ENCODE assay signal across 12 cellular contexts in the genomic region with DNA sequence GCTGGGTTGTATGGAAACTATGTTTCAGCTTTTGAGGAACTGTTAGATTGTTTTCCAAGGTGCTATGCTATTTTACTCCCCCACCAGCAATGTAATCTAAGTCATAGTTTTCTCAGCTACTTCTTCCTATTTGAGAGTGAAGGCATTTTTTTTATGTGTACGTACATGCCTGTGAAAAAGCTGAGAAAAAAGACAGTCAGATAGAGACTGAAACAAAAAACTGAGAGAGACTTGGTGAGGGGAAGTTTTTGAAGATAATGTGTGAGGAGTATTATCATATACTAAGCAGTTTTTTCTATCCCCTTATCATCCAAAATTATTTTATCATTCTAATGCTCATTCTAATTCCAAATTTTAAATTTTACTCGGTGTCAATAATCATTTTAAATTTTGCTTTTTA.
"Had no signal": no experiment of that assay in that cellular context is flagged by ENCODE, and none has a peak within 500 bp of the region (broad histone marks: within the 10 kb centered on the region; RNA-seq: fewer than 3 reads in every experiment).

No MANE protein-coding gene starts in this region.

- H3K27me3 Mint-ChIP-seq: activated CD4-positive, alpha-beta memory T cell treated with anti-CD3 and anti-CD28 coated beads for 36 hours; activated naive CD8-positive, alpha-beta T cell; naive B cell; stimulated activated naive CD8-positive, alpha-beta T cell treated with anti-CD3 and anti-CD28 coated beads, Interleukin-15, Interleukin-2, amounts not matched to agents 100 ng/mL and 50 ng/mL, for 24 hours had no signal

- H3K27me3 ChIP-seq: brain microvascular endothelial cell, pancreas, testis had no signal

- H3K9me3 ChIP-seq: pancreas, testis had no signal

- DNase-seq: activated CD4-positive, alpha-beta memory T cell treated with anti-CD3 and anti-CD28 coated beads for 36 hours; activated gamma-delta T cell; activated T-cell treated with anti-CD3 and anti-CD28 coated beads, Interleukin-2, amount 50 U/mL, for 48 hours; amygdala; brain microvascular endothelial cell; dermis blood vessel endothelial cell; naive B cell; pancreas; stimulated activated CD4-positive, alpha-beta T cell treated with anti-CD3 and anti-CD28 coated beads, Interleukin-12 subunit alpha, Interleukin-12 subunit beta, amount 100 ng/mL, for 4 hours; testis had no signal

- H3K4me1 ChIP-seq: pancreas, testis had no signal

- H3K27ac Mint-ChIP-seq: activated CD4-positive, alpha-beta memory T cell treated with anti-CD3 and anti-CD28 coated beads for 36 hours; activated naive CD8-positive, alpha-beta T cell; naive B cell; stimulated activated naive CD8-positive, alpha-beta T cell treated with anti-CD3 and anti-CD28 coated beads, Interleukin-15, Interleukin-2, amounts not matched to agents 100 ng/mL and 50 ng/mL, for 24 hours had no signal

- H3K4me1 Mint-ChIP-seq: naive B cell had no signal

- H3K27ac ChIP-seq: brain microvascular endothelial cell, pancreas, testis had no signal

- H3K4me3 Mint-ChIP-seq: activated CD4-positive, alpha-beta memory T cell treated with anti-CD3 and anti-CD28 coated beads for 36 hours; activated naive CD8-positive, alpha-beta T cell; naive B cell; stimulated activated naive CD8-positive, alpha-beta T cell treated with anti-CD3 and anti-CD28 coated beads, Interleukin-15, Interleukin-2, amounts not matched to agents 100 ng/mL and 50 ng/mL, for 24 hours had no signal

- H3K36me3 Mint-ChIP-seq: activated CD4-positive, alpha-beta memory T cell treated with anti-CD3 and anti-CD28 coated beads for 36 hours; activated naive CD8-positive, alpha-beta T cell; naive B cell had no signal

- ATAC-seq: pancreas had no signal
